2 cellular contexts compared by ENCODE assay signal in genomic region chr10:73460897-73461296, GRCh38.
A peak's percentile ranks its signal among the peaks of the same experiment; 100 is the strongest.
TF ChIP-seq lines count a peak whose summit lies in the region.

No MANE protein-coding gene starts in this region.

TF ChIP-seq in IMR-90, 13 proteins besides CTCF, POLR2A, EP300 and RAD21:
- TF ChIP-seq MAFK (IDR thresholded peaks at IDR 0.05; ENCODE audit: low read depth, low read length) (no peak; the same call in 1 of the 2 replicates), NFE2L2 (IDR thresholded peaks at IDR 0.05; ENCODE audit: low read depth, low read length) (no peak), SMC3 (IDR thresholded peaks at IDR 0.05; ENCODE audit: low read depth, low read length) (no peak), FOS (IDR thresholded peaks at IDR 0.05; ENCODE audit: low read depth, low read length) (no peak), USF2 (IDR thresholded peaks at IDR 0.05; ENCODE audit: low read depth, low read length) (no peak), RCOR1 (IDR thresholded peaks at IDR 0.05; ENCODE audit: insufficient replicate concordance, low read length) (no peak), RFX5 (IDR thresholded peaks at IDR 0.05; ENCODE audit: low read depth, low read length) (no peak), CEBPB (IDR thresholded peaks at IDR 0.05; ENCODE audit: low read depth, low read length) (no peak), ELK1 (IDR thresholded peaks at IDR 0.05; ENCODE audit: borderline replicate concordance, low read depth, low read length) (no peak), MAZ (IDR thresholded peaks at IDR 0.05; ENCODE audit: borderline replicate concordance, low read depth, low read length) (no peak), BHLHE40 (IDR thresholded peaks at IDR 0.05; ENCODE audit: low read depth, low read length) (no peak), CHD1 (IDR thresholded peaks at IDR 0.05; ENCODE audit: low read depth, low read length) (no peak), MXI1 (IDR thresholded peaks at IDR 0.05; ENCODE audit: borderline replicate concordance, low read depth, low read length) (no peak)
TF ChIP-seq in IMR-90: peak in this region for 0.

TF ChIP-seq in K562, 482 proteins besides CTCF, POLR2A, EP300 and RAD21:
- peak; percentile 64; the same call in 1 of the 2 replicates for TF ChIP-seq C11orf30 (IDR thresholded peaks at IDR 0.05; ENCODE audit: low read depth)
- peak; percentile 19; the same call in 1 of the 2 replicates for TF ChIP-seq MAFK (IDR thresholded peaks at IDR 0.05; ENCODE audit: low read length)
- 0 out of 2 replicates have a peak, but pooled peaks have one; percentile 11 for TF ChIP-seq MAFG (tag; conservative IDR thresholded peaks at IDR 0.05)
- TF ChIP-seq ZNF316 (IDR thresholded peaks at IDR 0.05) = peak; percentile 71
- no peak for TF ChIP-seq IRF1 (CRISPR knock-in tag; IDR thresholded peaks at IDR 0.05; ENCODE audit: borderline replicate concordance)
- no peak for TF ChIP-seq FOXJ3 (CRISPR knock-in tag; IDR thresholded peaks at IDR 0.05)
